In the genomic region with DNA sequence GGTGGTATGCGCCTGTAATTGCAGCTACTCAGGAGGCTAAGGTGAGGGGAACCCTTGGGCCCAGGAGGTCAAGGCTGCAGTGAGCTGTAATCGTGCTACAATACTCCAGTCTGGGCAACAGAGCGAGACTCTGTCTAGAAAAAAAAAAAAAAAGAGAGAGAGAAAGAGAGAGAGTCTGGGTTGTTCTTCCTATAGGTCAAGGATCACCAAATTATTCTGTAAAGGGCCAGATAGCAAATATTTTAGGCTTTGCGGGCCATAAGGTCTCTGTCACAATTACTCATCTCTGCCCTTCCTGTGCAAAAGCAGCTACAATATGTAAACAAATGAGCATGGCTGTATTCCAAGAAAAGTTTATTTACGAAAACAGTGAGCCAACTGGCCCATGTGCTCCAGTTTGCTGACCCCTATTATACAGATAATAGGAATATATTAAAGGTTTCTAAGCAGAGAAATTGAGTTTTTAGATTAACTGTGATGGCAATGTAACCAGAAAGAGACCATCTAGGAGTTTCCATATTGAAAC, we compare ENCODE assay signal across 14 cellular contexts. TPM values are rescaled to one million over a fixed set of nuclear protein-coding genes. Genes with fewer than 3 reads are reported as not detected.
DNase-seq lines count a peak whose midpoint lies in the region; FAIRE-seq and TF ChIP-seq lines count a peak whose summit lies in the region.
"Had no signal": no experiment of that assay in that cellular context is flagged by ENCODE, and none has a peak within 500 bp of the region (broad histone marks: within the 10 kb centered on the region; RNA-seq: fewer than 3 reads in every experiment).

No MANE protein-coding gene starts in this region.

- no peak for TF ChIP-seq CTCF in bronchial epithelial cell (IDR thresholded peaks at IDR 0.05; ENCODE audit: insufficient read depth, low read length, severe bottlenecking)
- no peak for TF ChIP-seq CTCF in GM10248 (IDR thresholded peaks at IDR 0.05; ENCODE audit: control extremely low read depth, extremely low read depth, low read depth, missing control alignments)

- peak overlapping the region; percentile 88 for H3K27ac Mint-ChIP-seq in activated T-cell treated with anti-CD3 and anti-CD28 coated beads, Interleukin-2, amount 50 U/mL, for 24 hours

- POLR2A ChIA-PET in GM10248 (lab: Yijun Ruan, JAX): no interaction called here

- H3K4me3 ChIP-seq in bronchial epithelial cell (ENCODE audit: low read depth, low read length): no peak overlapping the region

- H3K36me3 ChIP-seq in bronchial epithelial cell (ENCODE audit: control insufficient read depth, insufficient read depth, low read length): no peaks in the 10 kb centered on the region

- peaks cover 42% of the 10 kb centered on the region for H3K4me1 Mint-ChIP-seq in activated T-cell treated with anti-CD3 and anti-CD28 coated beads, Interleukin-2, amount 50 U/mL, for 24 hours (ENCODE audit: low read depth)

- no peaks in the 10 kb centered on the region for H3K9me3 Mint-ChIP-seq in activated T-cell treated with anti-CD3 and anti-CD28 coated beads, Interleukin-2, amount 50 U/mL, for 24 hours

- no peaks in the 10 kb centered on the region for H3K27me3 Mint-ChIP-seq in activated T-cell treated with anti-CD3 and anti-CD28 coated beads, Interleukin-2, amount 50 U/mL, for 24 hours

- H3K36me3 Mint-ChIP-seq in activated T-cell treated with anti-CD3 and anti-CD28 coated beads, Interleukin-2, amount 50 U/mL, for 24 hours (ENCODE audit: low read depth): peaks cover 35% of the 10 kb centered on the region

- H3K27me3 ChIP-seq in bronchial epithelial cell (ENCODE audit: control insufficient read depth, insufficient read depth, low read length): no peaks in the 10 kb centered on the region

- CTCF ChIA-PET in GM10248 (lab: Yijun Ruan, JAX): interaction anchor here (1.0 kb wide), 1 partner anchor 122 kb away, joined by 3 read pairs; no protein-coding TSS in a partner anchor

- H3K4me3 Mint-ChIP-seq in activated T-cell treated with anti-CD3 and anti-CD28 coated beads, Interleukin-2, amount 50 U/mL, for 24 hours: peak overlapping the region; percentile 29

- no peak for DNase-seq in activated T-cell treated with anti-CD3 and anti-CD28 coated beads, Interleukin-2, amount 50 U/mL, for 24 hours
- DNase-seq in activated T-cell treated with anti-CD3 and anti-CD28 coated beads, Interleukin-2, amount 50 U/mL, for 1 hour: no peak
- DNase-seq in LHCN-M2 (ENCODE audit: low read depth) (peak; percentile 54), bronchial epithelial cell (ENCODE audit: low read depth) (peak; percentile 50), pulmonary artery endothelial cell (ENCODE audit: low read depth, low spot score) (peak; percentile 5), epidermal melanocyte (ENCODE audit: insufficient read length, low spot score) (no peak), GM10248 (ENCODE audit: extremely low spot score) (no peak), NCI-H1436 treated with DMSO at 0.1 percent for 48 hours (lab: John Stamatoyannopoulos, UW) (no peak)
- DNase-seq: activated CD8-positive, alpha-beta memory T cell treated with anti-CD3 and anti-CD28 coated beads for 24 hours; GDM1; hippocampal formation; mammary epithelial cell; NCI-H146 had no signal

- no peak for FAIRE-seq in bronchial epithelial cell (lab: Jason Lieb, UNC)
- FAIRE-seq: urothelium cell line had no signal

RNA-seq across cellular contexts. Expression of gene SASS6, which starts 2.1 kb away (rescaled TPM):
- total RNA-seq in LHCN-M2 (2014; rRNA removed): 8.5 and 8.8 TPM in 2 replicates
- 0.80 TPM for polyA plus RNA-seq in LHCN-M2 (2012)
- total RNA-seq in bronchial epithelial cell: 1.2 and 1.6 TPM in 2 replicates
- total RNA-seq in pulmonary artery endothelial cell: 3.0 and 5.0 TPM in 2 replicates

RNA-seq across cellular contexts. Expression of gene TRMT13, which starts 2.3 kb away (rescaled TPM):
- 12.7 and 20.4 TPM in 2 replicates for total RNA-seq in LHCN-M2 (2014; rRNA removed)
- polyA plus RNA-seq in LHCN-M2 (2012): 3.1 TPM
- total RNA-seq in bronchial epithelial cell: 11.0 and 14.2 TPM in 2 replicates
- total RNA-seq in pulmonary artery endothelial cell: 6.1 and 19.6 TPM in 2 replicates

RNA-seq across cellular contexts. Expression of gene LRRC39, which starts 47.4 kb away (rescaled TPM):
- total RNA-seq in LHCN-M2 (2014; rRNA removed): 0.19 and 0.34 TPM in 2 replicates
- 0.10 TPM for polyA plus RNA-seq in LHCN-M2 (2012)
- 0.13 and 0.53 TPM in 2 replicates for total RNA-seq in bronchial epithelial cell
- total RNA-seq in pulmonary artery endothelial cell: 0.20 TPM in 1 of 2 replicates, not detected in the other

Comparison
In these comparisons a context has a peak if more than half of its experiments do, and no peak if none do; other contexts are left out.
1. DNase-seq: peak in LHCN-M2 (single experiment), bronchial epithelial cell (single experiment) and pulmonary artery endothelial cell (single experiment); none in activated T-cell treated with anti-CD3 and anti-CD28 coated beads, Interleukin-2, amount 50 U/mL, for 24 hours (single experiment), activated T-cell treated with anti-CD3 and anti-CD28 coated beads, Interleukin-2, amount 50 U/mL, for 1 hour (single experiment), epidermal melanocyte (single experiment), GM10248 (single experiment) and NCI-H1436 treated with DMSO at 0.1 percent for 48 hours (single experiment).